14 cellular contexts compared by ENCODE assay signal in genomic region chr12:73225941-73226340, GRCh38.
DNase-seq lines count a peak whose midpoint lies in the region; ATAC-seq, FAIRE-seq and TF ChIP-seq lines count a peak whose summit lies in the region.
"Had no signal": no experiment of that assay in that cellular context is flagged by ENCODE, and none has a peak within 500 bp of the region (broad histone marks: within the 10 kb centered on the region; RNA-seq: fewer than 3 reads in every experiment).

No MANE protein-coding gene starts in this region.

- H3K4me1 ChIP-seq in small intestine (ENCODE audit: control insufficient read depth in 2 of 2, insufficient read depth in 1 of 2, low read depth in 1 of 2, low read length in 1 of 2) = no peaks in the 10 kb centered on the region
- H3K4me1 ChIP-seq: A549 had no signal

- no peaks in the 10 kb centered on the region for H3K36me3 Mint-ChIP-seq in activated T-cell treated with anti-CD3 and anti-CD28 coated beads, Interleukin-2, amount 50 U/mL, for 4 hours (ENCODE audit: insufficient read depth)
- H3K36me3 Mint-ChIP-seq: CD14-positive monocyte; CD8-positive, alpha-beta T cell; IgD-negative memory B cell had no signal

- POLR2A ChIA-PET in HEK293T (lab: Yijun Ruan, JAX) = no interaction called here

- no peak for ATAC-seq in activated T-cell treated with anti-CD3 and anti-CD28 coated beads, Interleukin-2, amount 50 U/mL, for 4 hours
- ATAC-seq: A549; CD8-positive, alpha-beta T cell; HCT116 had no signal

- H3K27ac ChIP-seq in small intestine (ENCODE audit: low read depth in 1 of 2, low read length in 1 of 2) = no peak overlapping the region
- H3K27ac ChIP-seq: A549 had no signal

- H3K36me3 ChIP-seq in small intestine (ENCODE audit: control insufficient read depth in 2 of 2, insufficient read depth in 2 of 2, low read length in 2 of 2) = no peaks in the 10 kb centered on the region

- H3K4me1 Mint-ChIP-seq in activated T-cell treated with anti-CD3 and anti-CD28 coated beads, Interleukin-2, amount 50 U/mL, for 4 hours (ENCODE audit: low read depth) = no peaks in the 10 kb centered on the region
- H3K4me1 Mint-ChIP-seq: CD14-positive monocyte, IgD-negative memory B cell had no signal

- CTCF ChIA-PET in HEK293T (lab: Yijun Ruan, JAX) = no interaction called here

- H3K4me3 ChIP-seq in small intestine (ENCODE audit: low read depth in 1 of 2, low read length in 2 of 2) = no peak overlapping the region
- H3K4me3 ChIP-seq: A549 had no signal

- FAIRE-seq in endometrium (lab: Jason Lieb, UNC) (peak; percentile 72), small intestine (lab: Jason Lieb, UNC) (peak; percentile 19), frontal cortex (lab: Jason Lieb, UNC) (no peak)
- FAIRE-seq: A549 had no signal

- no peaks in the 10 kb centered on the region for H3K27me3 Mint-ChIP-seq in activated T-cell treated with anti-CD3 and anti-CD28 coated beads, Interleukin-2, amount 50 U/mL, for 4 hours (ENCODE audit: low read depth)
- H3K27me3 Mint-ChIP-seq: IgD-negative memory B cell had no signal

- 28 to 56% (median 45%) methylated on average over 2 of the region's 2 CpGs for WGBS in small intestine, 3 donors

- no peaks in the 10 kb centered on the region for H3K27me3 ChIP-seq in small intestine (ENCODE audit: control insufficient read depth in 2 of 2, insufficient read depth in 2 of 2, low read length in 2 of 2)

- DNase-seq in HEK293T (ENCODE audit: extremely low spot score) = no peak
- DNase-seq in kidney tubule cell (ENCODE audit: low spot score) = peak; percentile 72
- DNase-seq in small intestine = no peak
- no peak for DNase-seq in activated T-cell treated with anti-CD3 and anti-CD28 coated beads, Interleukin-2, amount 50 U/mL, for 4 hours
- DNase-seq in A172 (ENCODE audit: low spot score) = no peak
- no peak for DNase-seq in frontal cortex (ENCODE audit: low spot score in 2 of 2)
- DNase-seq: CD8-positive, alpha-beta T cell; COR-L47; DND-41 had no signal

- H3K4me3 Mint-ChIP-seq in activated T-cell treated with anti-CD3 and anti-CD28 coated beads, Interleukin-2, amount 50 U/mL, for 4 hours = no peak overlapping the region
- H3K4me3 Mint-ChIP-seq: CD14-positive monocyte; CD8-positive, alpha-beta T cell; IgD-negative memory B cell had no signal

- H3K9me3 Mint-ChIP-seq in activated T-cell treated with anti-CD3 and anti-CD28 coated beads, Interleukin-2, amount 50 U/mL, for 4 hours = peaks cover 2% of the 10 kb centered on the region

- no peaks in the 10 kb centered on the region for H3K9me3 ChIP-seq in small intestine (ENCODE audit: control insufficient read depth, low read depth)

TF ChIP-seq in HEK293T, 16 proteins besides CTCF, POLR2A, EP300 and RAD21:
- TF ChIP-seq SP1 (IDR thresholded peaks at IDR 0.05) (no peak), PKNOX1 (IDR thresholded peaks at IDR 0.05) (peak; percentile 53)
TF ChIP-seq in HEK293T: peak in this region for 1.
